8 cellular contexts compared by ENCODE assay signal in genomic region chr6:151391021-151391470, GRCh38. TPM values are rescaled to one million over a fixed set of nuclear protein-coding genes. Genes with fewer than 3 reads are reported as not detected.
DNase-seq lines count a peak whose midpoint lies in the region; ATAC-seq and TF ChIP-seq lines count a peak whose summit lies in the region.

No MANE protein-coding gene starts in this region.

- H3K27ac Mint-ChIP-seq in CD8-positive, alpha-beta T cell = peak overlapping the region; percentile 99

- peak in 1 of 4 donors; percentile 43 for TF ChIP-seq POLR2A in upper lobe of left lung (IDR thresholded peaks at IDR 0.05)

- intact Hi-C loops in CD8-positive, alpha-beta T cell (cut with DNase I, micrococcal nuclease) = loop anchor here (2.0 to 5.0 kb wide), 5 partner anchors 524 to 1592 kb away; partner anchors contain the start of genes FBXO5 (in 2 of the 2) and MTHFD1L (in 1 of the 2)
- intact Hi-C loops in heart right ventricle (cut with DNase I) = loop anchor here in 5 of 10 donors (2.0 to 5.0 kb wide), 2 partner anchors 61 to 62 kb away; partner anchors contain the start of gene RMND1 (in 5 of the 5)
- intact Hi-C loops in posterior vena cava (cut with DNase I) = no loop called here

- H3K27me3 Mint-ChIP-seq in CD8-positive, alpha-beta T cell (ENCODE audit: low read depth) = no peaks in the 10 kb centered on the region

- POLR2A ChIA-PET in CD8-positive, alpha-beta T cell (lab: Charles Lee) = interaction anchor here (0.9 to 4.0 kb wide), 11 partner anchors 9 to 1845 kb away, joined by 3 to 58 read pairs (median 11); partner anchors contain the start of genes FBXO5, PPIL4 and RMND1

- H3K4me3 Mint-ChIP-seq in CD8-positive, alpha-beta T cell = peak overlapping the region; percentile 98

- peak; percentile 5 for ATAC-seq in CD8-positive, alpha-beta T cell
- ATAC-seq in GM19467 (IDR thresholded peaks at IDR 0.05; ENCODE audit: unreplicated experiment) (peak; percentile 1), heart right ventricle (peak; percentile 25 to 56 (median 42)), upper lobe of left lung (ENCODE audit: low FRiP score in 2 of 2) (peak; percentile 12 to 67)

- H3K4me1 Mint-ChIP-seq in CD8-positive, alpha-beta T cell (ENCODE audit: low read depth) = peaks cover 65% of the 10 kb centered on the region

- H3K36me3 Mint-ChIP-seq in CD8-positive, alpha-beta T cell = peaks cover 22% of the 10 kb centered on the region

- TF ChIP-seq EP300 in upper lobe of left lung (IDR thresholded peaks at IDR 0.05) = no peak

- H3K4me1 ChIP-seq in CD8-positive, alpha-beta T cell (ENCODE audit: insufficient read depth, low read length) = peaks cover 58% of the 10 kb centered on the region
- H3K4me1 ChIP-seq in heart right ventricle = peaks cover 12 to 64% (median 55%) of the 10 kb centered on the region in 9 donors
- peaks cover 41 to 50% (median 43%) of the 10 kb centered on the region in 4 donors for H3K4me1 ChIP-seq in upper lobe of left lung

- no peaks in the 10 kb centered on the region for H3K9me3 ChIP-seq in CD8-positive, alpha-beta T cell (ENCODE audit: low read length)
- H3K9me3 ChIP-seq in heart right ventricle (no peaks in the 10 kb centered on the region), upper lobe of left lung (no peaks in the 10 kb centered on the region)

- peak overlapping the region; percentile 94 for H3K27ac ChIP-seq in CD8-positive, alpha-beta T cell (ENCODE audit: low read depth, low read length)
- H3K27ac ChIP-seq in adipose tissue (ENCODE audit: low read depth, low read length) (peak overlapping the region; percentile 95), heart right ventricle (peak overlapping the region; percentile 94 to 100 (median 100)), upper lobe of left lung (peak overlapping the region; percentile 98 to 100 (median 100))

- no peak for TF ChIP-seq CTCF in CD8-positive, alpha-beta T cell (IDR thresholded peaks at IDR 0.05)
- no peak for TF ChIP-seq CTCF in heart right ventricle (IDR thresholded peaks at IDR 0.05)
- TF ChIP-seq CTCF in upper lobe of left lung (IDR thresholded peaks at IDR 0.05) = peak in 3 of 6 experiments; percentile 4 to 12 (median 8)

- no peaks in the 10 kb centered on the region for H3K27me3 ChIP-seq in CD8-positive, alpha-beta T cell (ENCODE audit: insufficient read depth, low read length)
- H3K27me3 ChIP-seq in heart right ventricle (no peaks in the 10 kb centered on the region), upper lobe of left lung (no peaks in the 10 kb centered on the region)

- CTCF ChIA-PET in CD8-positive, alpha-beta T cell (lab: Charles Lee) = interaction anchor here (1.7 kb wide), 1 partner anchor 61 kb away, joined by 4 read pairs; the partner anchor contains the start of gene RMND1

- 0% methylated on average over 28 to 53 of the region's 53 CpGs for WGBS in adipose tissue, 3 donors
- 1% methylated on average over 19 to 53 of the region's 53 CpGs for WGBS in heart right ventricle, 2 donors
- WGBS in upper lobe of left lung, 2 donors = 1% methylated on average over 17 of the region's 53 CpGs; no CpG with 5 or more reads in 1 of the 2 donors

- H3K4me3 ChIP-seq in CD8-positive, alpha-beta T cell (ENCODE audit: low read depth, low read length) = peak overlapping the region; percentile 92
- H3K4me3 ChIP-seq in heart right ventricle = peak overlapping the region; percentile 81 to 100 (median 96)
- peak overlapping the region; percentile 97 to 98 (median 98) for H3K4me3 ChIP-seq in upper lobe of left lung

- H3K9me3 Mint-ChIP-seq in CD8-positive, alpha-beta T cell = no peaks in the 10 kb centered on the region

- H3K36me3 ChIP-seq in CD8-positive, alpha-beta T cell (ENCODE audit: insufficient read depth, low read length) = no peaks in the 10 kb centered on the region
- H3K36me3 ChIP-seq in heart right ventricle (peaks cover 0 to 13% (median 0%) of the 10 kb centered on the region in 9 donors), upper lobe of left lung (no peaks in the 10 kb centered on the region)

- DNase-seq in CD8-positive, alpha-beta T cell = peak; percentile 69 to 92 (median 82)
- DNase-seq in HUDEP-2 (lab: John Stamatoyannopoulos, UW; ENCODE audit: unreplicated experiment in 76 of 76) (peak in 55 of 76 experiments; percentile 23 to 83 (median 64)), T follicular helper cell (ENCODE audit: low read depth) (peak; percentile 82), heart right ventricle (peak; percentile 85 to 87), posterior vena cava (ENCODE audit: low spot score) (peak; percentile 94), upper lobe of left lung (peak; percentile 59 to 95)

RNA-seq across cellular contexts. Expression of gene ZBTB2, which starts 0.3 kb away (rescaled TPM):
- total RNA-seq in CD8-positive, alpha-beta T cell = 10 to 100 TPM; 22.1 to 23.0 TPM
- polyA plus RNA-seq in adipose tissue (10 to 100 TPM in 1 of 3 donors, 1 to 10 TPM in 2; 3.5 to 10.9 (median 9.8) TPM), heart right ventricle (1 to 10 TPM; 4.1 to 4.4 TPM)
- total RNA-seq in heart right ventricle (1 to 10 TPM; 3.4 to 8.3 (median 5.2) TPM), posterior vena cava (1 to 10 TPM; 8.7 to 9.5 TPM), upper lobe of left lung (10 to 100 TPM in 3 of 6 donors, 1 to 10 TPM in 3; 4.2 to 18.5 (median 10.9) TPM)

Comparison
In these comparisons a context has a peak if more than half of its experiments do, and no peak if none do; other contexts are left out.
1. Peak in every context shown above with its lines: DNase-seq, ATAC-seq, H3K4me3 ChIP-seq and H3K27ac ChIP-seq.
2. intact Hi-C loops: an anchor here in CD8-positive, alpha-beta T cell (2.0 to 5.0 kb wide); none called in posterior vena cava.